8 cellular contexts compared by ENCODE assay signal in the genomic region with DNA sequence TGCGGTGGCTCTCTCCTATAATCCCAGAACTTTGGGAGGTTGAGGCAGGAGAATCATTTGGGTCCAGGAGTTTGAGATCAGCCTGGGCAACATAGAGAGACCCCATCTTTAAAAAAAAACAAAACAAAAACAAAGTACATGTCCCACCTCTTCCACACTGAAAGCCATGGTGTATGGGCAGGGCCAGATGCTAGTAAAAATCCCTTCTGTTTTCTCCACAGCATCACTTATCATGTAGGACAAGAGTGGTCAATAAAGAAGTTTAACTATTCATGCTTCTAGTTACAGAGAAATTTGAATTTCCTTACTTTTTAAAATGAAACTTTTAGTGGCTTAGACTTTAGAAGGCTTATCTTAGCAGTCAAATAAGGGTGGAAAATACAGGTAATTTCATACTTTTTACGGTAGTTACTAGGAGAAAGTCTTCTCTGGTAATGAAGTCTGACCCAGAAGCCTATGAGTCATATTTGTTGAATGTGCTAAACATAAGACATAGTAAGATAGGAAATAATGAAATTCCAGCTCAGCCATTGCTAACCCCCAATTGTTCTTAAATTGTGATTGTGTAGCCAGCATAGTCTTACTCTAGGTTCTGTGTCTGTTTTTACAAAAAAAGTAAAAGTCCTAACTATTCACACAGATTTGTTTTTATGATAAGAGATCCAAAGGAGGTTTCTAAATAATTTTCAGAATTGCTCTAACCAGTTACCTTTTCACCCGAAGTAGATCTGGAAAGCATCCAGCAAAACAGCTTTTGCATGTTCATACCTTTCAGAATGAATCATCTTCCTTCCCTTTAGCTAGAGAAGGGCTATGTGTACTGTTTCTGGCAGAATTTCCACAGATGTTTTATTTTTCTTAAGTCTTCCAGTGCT. TPM values are rescaled to one million over a fixed set of nuclear protein-coding genes. Genes with fewer than 3 reads are reported as not detected.
DNase-seq lines count a peak whose midpoint lies in the region; ATAC-seq and TF ChIP-seq lines count a peak whose summit lies in the region.

No MANE protein-coding gene starts in this region.

- H3K4me1 ChIP-seq in KMS-11 (ENCODE audit: low read depth, poor library complexity, severe bottlenecking) (peaks cover 42% of the 10 kb centered on the region), prostate gland (replicated peaks) (peaks cover 3% of the 10 kb centered on the region), HAP-1 (no peaks in the 10 kb centered on the region; the same call in 1 of the 2 replicates), ovary (ENCODE audit: insufficient read depth) (no peaks in the 10 kb centered on the region)

- H3K27ac Mint-ChIP-seq in chondrocyte (ENCODE audit: unreplicated experiment): peak overlapping the region; percentile 76

- no peak overlapping the region for H2AFZ ChIP-seq in KMS-11 (ENCODE audit: low read depth)

- H3K27me3 ChIP-seq in KMS-11 (ENCODE audit: insufficient read depth, low read depth) (no peaks in the 10 kb centered on the region), prostate gland (replicated peaks; ENCODE audit: insufficient read depth) (no peaks in the 10 kb centered on the region), HAP-1 (ENCODE audit: low read depth) (no peaks in the 10 kb centered on the region), ovary (no peaks in the 10 kb centered on the region)

- H3K27ac ChIP-seq in KMS-11: peak overlapping the region; percentile 57
- peak overlapping the region; percentile 19 to 42 for H3K27ac ChIP-seq in prostate gland
- peak overlapping the region in 1 of 2 donors; percentile 13 for H3K27ac ChIP-seq in ovary

- H3K27me3 Mint-ChIP-seq in chondrocyte (ENCODE audit: low read depth): no peaks in the 10 kb centered on the region

- no peaks in the 10 kb centered on the region for H3K79me2 ChIP-seq in KMS-11 (ENCODE audit: insufficient read depth, low read depth)

- H3K9me3 ChIP-seq in prostate gland: no peaks in the 10 kb centered on the region
- no peaks in the 10 kb centered on the region for H3K9me3 ChIP-seq in HAP-1
- H3K9me3 ChIP-seq in ovary: no peaks in the 10 kb centered on the region

- in situ Hi-C loops in HAP-1 (cut with MboI; ENCODE audit: low sequenced_read_pairs): no loop called here

- WGBS in prostate gland: 43% methylated on average over 3 of the region's 3 CpGs
- 35 to 43% (median 37%) methylated on average over 3 of the region's 3 CpGs for WGBS in ovary, 3 donors

- peaks cover 24% of the 10 kb centered on the region for H3K4me1 Mint-ChIP-seq in chondrocyte (ENCODE audit: low read depth)

- peak overlapping the region; percentile 11 for H3K4me3 Mint-ChIP-seq in chondrocyte (ENCODE audit: unreplicated experiment)

- TF ChIP-seq CTCF in AG10803 (conservative IDR thresholded peaks at IDR 0.05; ENCODE audit: low read length) (no peak), KMS-11 (conservative IDR thresholded peaks at IDR 0.05; ENCODE audit: low read depth, low read length) (no peak), chondrocyte (IDR thresholded peaks at IDR 0.05) (no peak), prostate gland (IDR thresholded peaks at IDR 0.05) (no peak), ovary (IDR thresholded peaks at IDR 0.05) (no peak)

- no peaks in the 10 kb centered on the region for H3K9me3 Mint-ChIP-seq in chondrocyte (ENCODE audit: low read depth)

- peaks cover 8% of the 10 kb centered on the region for H3K36me3 Mint-ChIP-seq in chondrocyte (ENCODE audit: low read depth)

- no peak for TF ChIP-seq POLR2A in prostate gland (IDR thresholded peaks at IDR 0.05)
- TF ChIP-seq POLR2A in ovary (IDR thresholded peaks at IDR 0.05): no peak

- peak; percentile 70 for ATAC-seq in GM19351 (IDR thresholded peaks at IDR 0.05; ENCODE audit: unreplicated experiment)

- H3K9ac ChIP-seq in KMS-11: peak overlapping the region; percentile 20; the same call in 1 of the 2 replicates

- H3K4me3 ChIP-seq in AG10803 (ENCODE audit: low read length): no peak overlapping the region
- no peak overlapping the region for H3K4me3 ChIP-seq in KMS-11 (IDR thresholded peaks at IDR 0.05; ENCODE audit: insufficient read depth, low read depth, low read length)
- no peak overlapping the region for H3K4me3 ChIP-seq in prostate gland
- H3K4me3 ChIP-seq in HAP-1: no peak overlapping the region
- no peak overlapping the region for H3K4me3 ChIP-seq in ovary

- H4K20me1 ChIP-seq in KMS-11 (ENCODE audit: insufficient read depth): no peaks in the 10 kb centered on the region

- no peak for TF ChIP-seq EP300 in ovary (IDR thresholded peaks at IDR 0.05)

- peak overlapping the region; percentile 91 for H3K4me2 ChIP-seq in KMS-11

- intact Hi-C loops in prostate gland (cut with DNase I) (no loop called here), ovary (cut with DNase I) (loop anchor here in 1 of 4 donors (10.0 kb wide), 1 partner anchor 231 kb away; no protein-coding TSS in a partner anchor)

- DNase-seq in AG10803 (ENCODE audit: low read depth) (peak; percentile 75), chondrocyte (ENCODE audit: low spot score) (no peak), prostate gland (ENCODE audit: low spot score) (peak; percentile 54), HAP-1 (ENCODE audit: low spot score in 2 of 2) (no peak), NCI-H2081 treated with DMSO at 0.1 percent for 48 hours (lab: John Stamatoyannopoulos, UW) (no peak), ovary (no peak)

- H3K36me3 ChIP-seq in KMS-11 (ENCODE audit: insufficient read depth) (no peaks in the 10 kb centered on the region), prostate gland (no peaks in the 10 kb centered on the region), HAP-1 (replicated peaks) (0 out of 2 replicates have a peak, but pooled peaks cover 8% of the 10 kb centered on the region), ovary (no peaks in the 10 kb centered on the region)

RNA-seq across cellular contexts. Expression of a gene that starts 16.4 kb away (rescaled TPM):
- total RNA-seq in chondrocyte (24.1 to 27.2 TPM (median 24.2 TPM) in 3 replicates), prostate gland (10 to 100 TPM; 29.1 to 45.7 TPM), ovary (10 to 100 TPM; 27.0 to 63.6 (median 46.4) TPM)
- polyA plus RNA-seq in ovary: 10 to 100 TPM; 18.4 to 30.6 TPM

RNA-seq across cellular contexts. Expression of a gene that starts 56.3 kb away (rescaled TPM):
- total RNA-seq in chondrocyte (24.7 to 28.8 TPM (median 24.7 TPM) in 3 replicates), prostate gland (10 to 100 TPM; 14.6 to 17.6 TPM), ovary (10 to 100 TPM in 5 of 7 donors, 1 to 10 TPM in 2; 7.4 to 24.0 (median 18.6) TPM)
- 10 to 100 TPM; 15.6 to 19.7 TPM for polyA plus RNA-seq in ovary

Comparison
In these comparisons a context has a peak if more than half of its experiments do, and no peak if none do; other contexts are left out.
1. DNase-seq: peak in AG10803 (single experiment) and prostate gland (single experiment); none in chondrocyte (single experiment), HAP-1 (0 of 2), NCI-H2081 treated with DMSO at 0.1 percent for 48 hours (single experiment) and ovary (0 of 5).